Comparison of ENCODE assay signal across 34 cellular contexts in genomic region chr3:25673738-25674298, GRCh38. TPM values are rescaled to one million over a fixed set of nuclear protein-coding genes. Genes with fewer than 3 reads are reported as not detected.
DNase-seq lines count a peak whose midpoint lies in the region; ATAC-seq, FAIRE-seq and TF ChIP-seq lines count a peak whose summit lies in the region.
"Had no signal": no experiment of that assay in that cellular context is flagged by ENCODE, and none has a peak within 500 bp of the region (broad histone marks: within the 10 kb centered on the region; RNA-seq: fewer than 3 reads in every experiment).

No MANE protein-coding gene starts in this region.

- H3K36me3 ChIP-seq in HepG2 (replicated peaks in 1 of 2; ENCODE audit: control insufficient read depth in 1 of 2, insufficient read depth in 2 of 2, low read length in 2 of 2) (no peaks in the 10 kb centered on the region), right lobe of liver (no peaks in the 10 kb centered on the region), BLaER1 (peaks cover 22% of the 10 kb centered on the region), neuronal stem cell (replicated peaks in 1 of 2; ENCODE audit: control insufficient read depth in 2 of 2, insufficient read depth in 2 of 2, low read length in 2 of 2) (no peaks in the 10 kb centered on the region)
- H3K36me3 ChIP-seq: BE2C had no signal

- H2BK5ac ChIP-seq in neuronal stem cell (ENCODE audit: low read length) = peak overlapping the region; percentile 14

- peak overlapping the region; percentile 52 for H2AK5ac ChIP-seq in neuronal stem cell (ENCODE audit: low read depth, low read length)

- no peak overlapping the region for H3K9ac ChIP-seq in HepG2 (ENCODE audit: insufficient read depth, low read depth, low read length)
- no peak overlapping the region for H3K9ac ChIP-seq in BLaER1
- no peak overlapping the region for H3K9ac ChIP-seq in neuronal stem cell (ENCODE audit: low read depth, low read length, poor library complexity)
- H3K9ac ChIP-seq: BLaER1 treated with 17β-estradiol and CSF1 and Interleukin-3, amounts not matched to agents 10 nM and 100 nM had no signal

- TF ChIP-seq EP300 in HepG2 (IDR thresholded peaks at IDR 0.05; ENCODE audit: low read depth in 2 of 2, low read length in 2 of 2) (no peak), HepG2 (CRISPR knock-in tag; IDR thresholded peaks at IDR 0.05; ENCODE audit: borderline replicate concordance) (no peak)

- no peak overlapping the region for H2BK120ac ChIP-seq in neuronal stem cell (ENCODE audit: low read depth, low read length)

- H4K20me1 ChIP-seq in HepG2 (ENCODE audit: insufficient read depth, low read length) (no peaks in the 10 kb centered on the region), BLaER1 (no peaks in the 10 kb centered on the region)
- H4K20me1 ChIP-seq: BLaER1 treated with 17β-estradiol and CSF1 and Interleukin-3, amounts not matched to agents 10 nM and 100 nM had no signal

- H3K9me3 ChIP-seq in HepG2 (ENCODE audit: low read length) (no peaks in the 10 kb centered on the region), right lobe of liver (no peaks in the 10 kb centered on the region), BLaER1 (peaks cover 39% of the 10 kb centered on the region), neuronal stem cell (replicated peaks in 1 of 2; ENCODE audit: control insufficient read depth in 2 of 2, insufficient read depth in 1 of 2, low read depth in 1 of 2, low read length in 2 of 2) (no peaks in the 10 kb centered on the region), right cardiac atrium (ENCODE audit: control insufficient read depth, low read length) (no peaks in the 10 kb centered on the region)
- H3K9me3 ChIP-seq: A549, BE2C, Caco-2 had no signal

- TF ChIP-seq RAD21 in HepG2 (CRISPR knock-in tag; IDR thresholded peaks at IDR 0.05) = no peak

- no peak overlapping the region for H4K8ac ChIP-seq in neuronal stem cell (ENCODE audit: low read depth, low read length)

- ATAC-seq in HepG2 (peak; percentile 57), right lobe of liver (no peak), right cardiac atrium (no peak), GM19328 (IDR thresholded peaks at IDR 0.05; ENCODE audit: unreplicated experiment) (no peak), Right ventricle myocardium inferior (no peak)
- ATAC-seq: CD8-positive, alpha-beta T cell had no signal

- no peak for TF ChIP-seq POLR2A in HepG2 (IDR thresholded peaks at IDR 0.05; ENCODE audit: insufficient read depth in 1 of 2, low read depth in 2 of 2, low read length in 2 of 2)
- no peak for TF ChIP-seq POLR2A in right lobe of liver (IDR thresholded peaks at IDR 0.05)

- no peak for TF ChIP-seq CTCF in HepG2 (CRISPR knock-in tag; IDR thresholded peaks at IDR 0.05)
- no peak for TF ChIP-seq CTCF in right lobe of liver (IDR thresholded peaks at IDR 0.05)

- peak overlapping the region; percentile 80 for H3K23ac ChIP-seq in neuronal stem cell (ENCODE audit: low read depth, low read length, poor library complexity)

- 33% methylated on average over 5 of the region's 8 CpGs for WGBS in HepG2 (ENCODE audit: low lambda C conversion rate)
- WGBS in right lobe of liver (ENCODE audit: insufficient coverage, low coverage, low lambda C conversion rate, missing lambda C conversion rate) = no CpG with 5 or more reads among the region's 8 CpGs
- whole genome bisulfite sequencing in neuronal stem cell (ENCODE audit: extremely low coverage in 2 of 2, insufficient read length in 2 of 2, insufficient replicate concordance in 1 of 2), 2 donors = no CpG with 5 or more reads among the region's 8 CpGs
- WGBS in right cardiac atrium = 97% methylated on average over 8 of the region's 8 CpGs

- H2AFZ ChIP-seq in HepG2 (ENCODE audit: low read length) (no peak overlapping the region), neuronal stem cell (ENCODE audit: low read length) (peak overlapping the region; percentile 5)

- H3K4me2 ChIP-seq in HepG2 (ENCODE audit: low read depth, low read length) = peak overlapping the region; percentile 56
- H3K4me2 ChIP-seq in BLaER1 = no peak overlapping the region
- no peak overlapping the region for H3K4me2 ChIP-seq in neuronal stem cell (ENCODE audit: insufficient read depth, low read length, poor library complexity, severe bottlenecking)
- H3K4me2 ChIP-seq: A549 had no signal

- H4K91ac ChIP-seq in neuronal stem cell (ENCODE audit: low read depth, low read length, poor library complexity) = no peak overlapping the region

- no peak for FAIRE-seq in HepG2 (lab: Jason Lieb, UNC)
- FAIRE-seq: A204.1, A549, D721Med had no signal

- H3K18ac ChIP-seq in neuronal stem cell (ENCODE audit: low read length) = peak overlapping the region; percentile 20

- DNase-seq in HepG2 (ENCODE audit: low spot score) = no peak
- no peak for DNase-seq in right lobe of liver
- no peak for DNase-seq in neuronal stem cell (ENCODE audit: low spot score)
- peak; percentile 74 for DNase-seq in posterior vena cava (ENCODE audit: low spot score)
- no peak for DNase-seq in right cardiac atrium
- DNase-seq in Right ventricle myocardium inferior (ENCODE audit: missing footprints) = no peak
- DNase-seq: 8988T; ACHN; AML-193; BE2C; C1 segment of cervical spinal cord; Caco-2; Calu3; CD4-positive, alpha-beta memory T cell; CD4-positive, alpha-beta T cell; CD4-positive, CD25-positive, alpha-beta regulatory T cell; CD8-positive, alpha-beta memory T cell; CD8-positive, alpha-beta T cell; COR-L47; DMS 273 treated with DMSO at 0.1 percent for 48 hours; DMS153; DMS53; DMS79; DMS79 treated with DMSO at 0.1 percent for 48 hours; DND-41; EL had no signal

- peak overlapping the region; percentile 64 for H2BK15ac ChIP-seq in neuronal stem cell (ENCODE audit: low read length)

- in situ Hi-C loops in HepG2 (cut with HindIII; ENCODE audit: extremely low pct_ligation_motif_present, low pct_unique_long_range_greater_than_20kb) = loop anchor here (25.0 kb wide), 1 partner anchor 113 kb away; the partner anchor contains the start of genes NGLY1 and OXSM

- H2BK12ac ChIP-seq in neuronal stem cell (ENCODE audit: low read length) = no peak overlapping the region

- intact Hi-C loops in HepG2 (cut with micrococcal nuclease; ENCODE audit: unreplicated experiment) = no loop called here
- intact Hi-C loops in right lobe of liver (cut with DNase I) = no loop called here
- intact Hi-C loops in posterior vena cava (cut with DNase I) = no loop called here
- intact Hi-C loops in right cardiac atrium (cut with DNase I) = no loop called here
- intact Hi-C loops in Right ventricle myocardium inferior (cut with DNase I) = no loop called here

- CTCF ChIA-PET in HepG2 (lab: Yijun Ruan, JAX; ENCODE audit: low intra/inter-chr PET ratio, low total read pairs) = no interaction called here

- no peaks in the 10 kb centered on the region for H3K79me1 ChIP-seq in neuronal stem cell (ENCODE audit: low read depth, low read length)

- H3K79me2 ChIP-seq in HepG2 (ENCODE audit: insufficient read depth, low read length) = no peaks in the 10 kb centered on the region

- no TSS peak for BruUV-seq in HepG2 (replicated peaks; lab: Mats Ljungman, UMichigan)

- no peak overlapping the region for H3K27ac ChIP-seq in HepG2 (ENCODE audit: extremely low read length, insufficient read depth, low read length)
- H3K27ac ChIP-seq in right lobe of liver = no peak overlapping the region
- H3K27ac ChIP-seq in BLaER1 = no peak overlapping the region
- no peak overlapping the region for H3K27ac ChIP-seq in neuronal stem cell (replicated peaks; ENCODE audit: low read length)
- no peak overlapping the region for H3K27ac ChIP-seq in right cardiac atrium (ENCODE audit: low read length)
- H3K27ac ChIP-seq: 22Rv1; A549; BLaER1 treated with 17β-estradiol and CSF1 and Interleukin-3, amounts not matched to agents 10 nM and 100 nM; C4-2B had no signal

- POLR2A ChIA-PET in HepG2 (lab: Yijun Ruan, JAX) = no interaction called here

- H3K4ac ChIP-seq in neuronal stem cell (ENCODE audit: low read length) = no peak overlapping the region

- H3K27me3 ChIP-seq in HepG2 (ENCODE audit: control insufficient read depth in 1 of 2, insufficient read depth in 2 of 2, low read length in 2 of 2) (0 out of 5 replicates have a peak, but pooled peaks cover 0 to 4% of the 10 kb centered on the region in 2 experiments), right lobe of liver (no peaks in the 10 kb centered on the region), BLaER1 (no peaks in the 10 kb centered on the region), neuronal stem cell (ENCODE audit: control insufficient read depth in 3 of 3, insufficient read depth in 3 of 3, low read depth in 1 of 3, low read length in 3 of 3) (no peaks in the 10 kb centered on the region), right cardiac atrium (ENCODE audit: control insufficient read depth, insufficient read depth) (no peaks in the 10 kb centered on the region)
- H3K27me3 ChIP-seq: BE2C; BLaER1 treated with 17β-estradiol and CSF1 and Interleukin-3, amounts not matched to agents 10 nM and 100 nM had no signal

- no peak overlapping the region for H3K14ac ChIP-seq in neuronal stem cell (ENCODE audit: low read length)

- H3K4me3 ChIP-seq in HepG2 (replicated peaks in 1 of 3; ENCODE audit: insufficient read depth in 1 of 3, low read depth in 2 of 3, low read length in 3 of 3) = peak overlapping the region in 1 of 3 experiments; percentile 23; a peak in 1 of 6 replicates
- no peak overlapping the region for H3K4me3 ChIP-seq in right lobe of liver
- H3K4me3 ChIP-seq in BLaER1 = peak overlapping the region; percentile 31
- no peak overlapping the region for H3K4me3 ChIP-seq in neuronal stem cell (ENCODE audit: low read length in 2 of 2)
- H3K4me3 ChIP-seq in right cardiac atrium (ENCODE audit: low read length) = no peak overlapping the region
- H3K4me3 ChIP-seq: A549 had no signal

- H3K4me1 ChIP-seq in HepG2 (ENCODE audit: insufficient read depth, low read length) (peaks cover 27% of the 10 kb centered on the region), right lobe of liver (peaks cover 0 to 5% (median 0%) of the 10 kb centered on the region in 4 donors), BLaER1 (peaks cover 29% of the 10 kb centered on the region), neuronal stem cell (ENCODE audit: control insufficient read depth in 2 of 2, insufficient read depth in 1 of 2, low read depth in 1 of 2, low read length in 2 of 2) (peaks cover 0 to 1% of the 10 kb centered on the region in 2 donors), right cardiac atrium (ENCODE audit: control insufficient read depth, insufficient read depth, low read length) (no peaks in the 10 kb centered on the region)
- H3K4me1 ChIP-seq: A549, BE2C, Caco-2 had no signal

RNA-seq across cellular contexts. Expression of gene TOP2B, which starts 9.1 kb away (rescaled TPM):
- total RNA-seq in HepG2 (2016; rRNA removed; fragmentation: Illumina TruSeq; extraction: Trizol) (88.1 and 140 TPM in 2 replicates), right lobe of liver (10 to 100 TPM; 26.3 to 42.3 (median 33.5) TPM), posterior vena cava (10 to 100 TPM; 84.7 to 95.3 TPM), right cardiac atrium (100 to 1,000 TPM in 2 of 4 donors, 10 to 100 TPM in 2; 99.0 to 112 (median 105) TPM), Right ventricle myocardium inferior (90.3 TPM)
- total RNA-seq in HepG2 (2016; cell fraction: cytosol; rRNA removed; fragmentation: Illumina TruSeq; extraction: Trizol; ENCODE audit: low read depth) = 5.7 and 6.6 TPM in 2 replicates
- total RNA-seq in HepG2 (2016; cell fraction: insoluble cytoplasmic fraction; rRNA removed; fragmentation: Illumina TruSeq; extraction: Trizol) = 85.6 and 135 TPM in 2 replicates
- total RNA-seq in HepG2 (2016; cell fraction: membrane; rRNA removed; fragmentation: Illumina TruSeq; extraction: Trizol) = 21.7 and 22.0 TPM in 2 replicates
- total RNA-seq in HepG2 (2016; cell fraction: nucleus; rRNA removed; fragmentation: Illumina TruSeq; extraction: Trizol) = 78.5 and 79.6 TPM in 2 replicates
- polyA plus RNA-seq in HepG2 (2011; rRNA removed) (20.3 and 27.6 TPM in 2 replicates), right cardiac atrium (63.6 TPM)
- 7.3 and 13.7 TPM in 2 replicates for polyA plus RNA-seq in HepG2 (2011; cell fraction: cytosol; rRNA removed)
- polyA plus RNA-seq in HepG2 (2011; cell fraction: nucleus; rRNA removed) = 13.3 and 17.5 TPM in 2 replicates
- 38.5 and 59.6 TPM in 2 replicates for polyA plus RNA-seq in HepG2 (2012)
- 2.3 and 2.5 TPM in 2 replicates for polyA plus RNA-seq in HepG2 (2016; cell fraction: cytosol; fragmentation: Illumina TruSeq; extraction: Trizol; ENCODE audit: low read depth)
- 113 and 114 TPM in 2 replicates for polyA plus RNA-seq in HepG2 (2016; cell fraction: insoluble cytoplasmic fraction; fragmentation: Illumina TruSeq; extraction: Trizol; ENCODE audit: low read depth)
- 7.9 and 9.4 TPM in 2 replicates for polyA plus RNA-seq in HepG2 (2016; cell fraction: membrane; fragmentation: Illumina TruSeq; extraction: Trizol; ENCODE audit: low read depth)
- polyA plus RNA-seq in HepG2 (2016; cell fraction: nucleus; fragmentation: Illumina TruSeq; extraction: Trizol; ENCODE audit: insufficient read depth, low read depth) = 84.6 and 86.1 TPM in 2 replicates
- 10.0 and 13.4 TPM in 2 replicates for polyA minus RNA-seq in HepG2 (2011; rRNA and poly(A)+ RNA removed; ENCODE audit: low replicate concordance)
- polyA minus RNA-seq in HepG2 (2011; cell fraction: cytosol; rRNA and poly(A)+ RNA removed) = 32.4 and 35.7 TPM in 2 replicates
- 94.6 and 94.9 TPM in 2 replicates for polyA minus RNA-seq in HepG2 (2011; cell fraction: nucleus; rRNA and poly(A)+ RNA removed)
- 108 TPM for polyA plus RNA-seq in neuronal stem cell (2013, experiment 1 of 2)
- polyA plus RNA-seq in neuronal stem cell (2013, experiment 2 of 2) = 109 TPM
